In genomic region chr9:125835655-125836054, GRCh38 we compare ENCODE assay signal across 18 cellular contexts.
A peak's percentile ranks its signal among the peaks of the same experiment; 100 is the strongest.
DNase-seq lines count a peak whose midpoint lies in the region; ATAC-seq and TF ChIP-seq lines count a peak whose summit lies in the region.
"Had no signal": no experiment of that assay in that cellular context is flagged by ENCODE, and none has a peak within 500 bp of the region (broad histone marks: within the 10 kb centered on the region; RNA-seq: fewer than 3 reads in every experiment).

No MANE protein-coding gene starts in this region.

- TF ChIP-seq CTCF in LNCaP clone FGC (IDR thresholded peaks at IDR 0.05; ENCODE audit: control insufficient read depth, extremely low read depth, insufficient read depth) (no peak), SK-N-SH (IDR thresholded peaks at IDR 0.05) (no peak), parathyroid adenoma (IDR thresholded peaks at IDR 0.05) (no peak)

- peaks cover 4 to 8% of the 10 kb centered on the region in 2 experiments; a peak in 3 of 4 replicates for H3K4me1 ChIP-seq in SK-N-SH (ENCODE audit: control insufficient read depth in 1 of 2, insufficient read depth in 2 of 2, low read depth in 1 of 2, low read length in 1 of 2)
- peaks cover 14% of the 10 kb centered on the region for H3K4me1 ChIP-seq in parathyroid adenoma

- no peak overlapping the region for H2AFZ ChIP-seq in SK-N-SH (ENCODE audit: low read depth)
- H2AFZ ChIP-seq in parathyroid adenoma = no peak overlapping the region

- H3K4me2 ChIP-seq in SK-N-SH (no peak overlapping the region), parathyroid adenoma (ENCODE audit: low read length) (no peak overlapping the region)

- H3K27me3 ChIP-seq in SK-N-SH (ENCODE audit: insufficient read depth) (no peaks in the 10 kb centered on the region), parathyroid adenoma (ENCODE audit: control insufficient read depth, insufficient read depth, low read length) (no peaks in the 10 kb centered on the region)
- H3K27me3 ChIP-seq: BE2C had no signal

- ATAC-seq in HG03354 (IDR thresholded peaks at IDR 0.05; ENCODE audit: poor library complexity, severe bottlenecking, unreplicated experiment) = no peak
- ATAC-seq in activated CD4-positive, CD25-positive, alpha-beta regulatory T cell treated with anti-CD3 and anti-CD28 coated beads, Interleukin-2, amount 50 U/mL, for 24 hours = no peak
- ATAC-seq in GM19035 (IDR thresholded peaks at IDR 0.05; ENCODE audit: unreplicated experiment) = no peak
- ATAC-seq: HepG2 had no signal

- H3K36me3 ChIP-seq in SK-N-SH (replicated peaks in 1 of 2; ENCODE audit: control insufficient read depth in 1 of 2, insufficient read depth in 2 of 2, low read length in 1 of 2) (peaks cover 0 to 5% of the 10 kb centered on the region in 2 experiments), parathyroid adenoma (ENCODE audit: control insufficient read depth, insufficient read depth, low read length) (no peaks in the 10 kb centered on the region)
- H3K36me3 ChIP-seq: BE2C, HAP-1 had no signal

- no peaks in the 10 kb centered on the region for H3K9me3 ChIP-seq in SK-N-SH
- no peaks in the 10 kb centered on the region for H3K9me3 ChIP-seq in parathyroid adenoma (ENCODE audit: control insufficient read depth, low read length)
- H3K9me3 ChIP-seq: BE2C, HAP-1 had no signal

- H3K27ac ChIP-seq in SK-N-SH (ENCODE audit: low read depth in 2 of 2, low read length in 1 of 2) (peak overlapping the region in 1 of 2 experiments; percentile 31; a peak in 1 of 4 replicates), parathyroid adenoma (peak overlapping the region; percentile 11)

- POLR2A ChIA-PET in SK-N-SH (lab: Yijun Ruan, JAX) = no interaction called here

- H3K9ac ChIP-seq in SK-N-SH (no peak overlapping the region), parathyroid adenoma (no peak overlapping the region)

- H3K4me3 ChIP-seq in LNCaP clone FGC (ENCODE audit: low read depth, low read length) (no peak overlapping the region), SK-N-SH (ENCODE audit: low read depth in 2 of 2, low read length in 1 of 2) (no peak overlapping the region), parathyroid adenoma (ENCODE audit: low read depth, low read length) (no peak overlapping the region)
- H3K4me3 ChIP-seq: HAP-1 had no signal

- H3K79me2 ChIP-seq in SK-N-SH (ENCODE audit: insufficient read depth) = peaks cover 97% of the 10 kb centered on the region
- peaks cover 30% of the 10 kb centered on the region for H3K79me2 ChIP-seq in parathyroid adenoma

- 27% methylated on average over 1 of the region's 1 CpG for WGBS in SK-N-SH (ENCODE audit: low lambda C conversion rate)

- no peak for TF ChIP-seq RAD21 in SK-N-SH (IDR thresholded peaks at IDR 0.05; ENCODE audit: low read length)

- CTCF ChIA-PET in SK-N-SH (lab: Yijun Ruan, JAX) = interaction anchor here (0.9 to 1.7 kb wide), 6 partner anchors 18 to 656 kb away, joined by 3 to 4 read pairs (median 3); no protein-coding TSS in a partner anchor

- H3K9me2 ChIP-seq in SK-N-SH = no peaks in the 10 kb centered on the region

- DNase-seq in LNCaP clone FGC (ENCODE audit: low read depth) (peak; percentile 30), SK-N-SH (no peak), dermis blood vessel endothelial cell (peak; percentile 11)
- DNase-seq: ACHN; BE2C; C1 segment of cervical spinal cord; CD4-positive, CD25-positive, alpha-beta regulatory T cell; CD8-positive, alpha-beta memory T cell; COR-L47; DMS 273 treated with DMSO at 0.1 percent for 48 hours; GDM1; KBM-7 had no signal

- peaks cover 70% of the 10 kb centered on the region for H4K20me1 ChIP-seq in SK-N-SH (ENCODE audit: insufficient read depth)

- peaks cover 24% of the 10 kb centered on the region for H3F3A ChIP-seq in SK-N-SH (replicated peaks; ENCODE audit: insufficient read depth)

- TF ChIP-seq EP300 in SK-N-SH (IDR thresholded peaks at IDR 0.05; ENCODE audit: borderline replicate concordance in 1 of 2, low read depth in 1 of 2, low read length in 1 of 2) = no peak

TF ChIP-seq in SK-N-SH, 30 proteins besides CTCF, POLR2A, EP300 and RAD21:
- TF ChIP-seq GATA2 (CRISPR knock-in tag; IDR thresholded peaks at IDR 0.05) = no peak
- peak; percentile 44; the same call in 1 of the 2 replicates for TF ChIP-seq NFIC (IDR thresholded peaks at IDR 0.05; ENCODE audit: borderline replicate concordance)
